Comparison of ENCODE assay signal across 18 cellular contexts in genomic region chr2:70926042-70926441, GRCh38. TPM values are rescaled to one million over a fixed set of nuclear protein-coding genes. Genes with fewer than 3 reads are reported as not detected.
DNase-seq lines count a peak whose midpoint lies in the region; ATAC-seq and TF ChIP-seq lines count a peak whose summit lies in the region.
"Had no signal": no experiment of that assay in that cellular context is flagged by ENCODE, and none has a peak within 500 bp of the region (broad histone marks: within the 10 kb centered on the region; RNA-seq: fewer than 3 reads in every experiment).

No MANE protein-coding gene starts in this region.

- no peak overlapping the region for H3K4me3 ChIP-seq in BLaER1 treated with 17β-estradiol and CSF1 and Interleukin-3, amounts not matched to agents 10 nM and 100 nM
- no peak overlapping the region for H3K4me3 ChIP-seq in hepatocyte
- H3K4me3 ChIP-seq: GM23338, K562, Peyer's patch had no signal

- no peaks in the 10 kb centered on the region for H3K36me3 ChIP-seq in BLaER1 treated with 17β-estradiol and CSF1 and Interleukin-3, amounts not matched to agents 10 nM and 100 nM
- H3K36me3 ChIP-seq in hepatocyte (replicated peaks; ENCODE audit: insufficient read depth, low read depth): no peaks in the 10 kb centered on the region
- H3K36me3 ChIP-seq: Peyer's patch had no signal

- no peak overlapping the region for H3K4me3 Mint-ChIP-seq in activated CD4-positive, alpha-beta memory T cell treated with anti-CD3 and anti-CD28 coated beads, Interleukin-2, amount 10 ng/mL, durations not matched to agents 7 days and 5 days
- no peak overlapping the region for H3K4me3 Mint-ChIP-seq in activated CD4-positive, alpha-beta memory T cell treated with anti-CD3 and anti-CD28 coated beads for 36 hours
- H3K4me3 Mint-ChIP-seq: CD4-positive, CD25-positive, alpha-beta regulatory T cell; GM23338 had no signal

- TF ChIP-seq CTCF in hepatocyte (IDR thresholded peaks at IDR 0.05; ENCODE audit: poor library complexity): no peak

- H3K36me3 Mint-ChIP-seq in activated CD4-positive, alpha-beta memory T cell treated with anti-CD3 and anti-CD28 coated beads, Interleukin-2, amount 10 ng/mL, durations not matched to agents 7 days and 5 days (ENCODE audit: low read depth): no peaks in the 10 kb centered on the region
- no peaks in the 10 kb centered on the region for H3K36me3 Mint-ChIP-seq in activated CD4-positive, alpha-beta memory T cell treated with anti-CD3 and anti-CD28 coated beads for 36 hours
- H3K36me3 Mint-ChIP-seq: CD4-positive, CD25-positive, alpha-beta regulatory T cell had no signal

- H3K27ac Mint-ChIP-seq in activated CD4-positive, alpha-beta memory T cell treated with anti-CD3 and anti-CD28 coated beads, Interleukin-2, amount 10 ng/mL, durations not matched to agents 7 days and 5 days: no peak overlapping the region
- no peak overlapping the region for H3K27ac Mint-ChIP-seq in activated CD4-positive, alpha-beta memory T cell treated with anti-CD3 and anti-CD28 coated beads for 36 hours
- H3K27ac Mint-ChIP-seq: CD4-positive, CD25-positive, alpha-beta regulatory T cell; GM23338 had no signal

- POLR2A ChIA-PET in activated CD4-positive, alpha-beta memory T cell treated with anti-CD3 and anti-CD28 coated beads, Interleukin-2, amount 10 ng/mL, durations not matched to agents 7 days and 5 days (lab: Charles Lee): no interaction called here
- POLR2A ChIA-PET in activated CD4-positive, alpha-beta memory T cell treated with anti-CD3 and anti-CD28 coated beads for 36 hours (lab: Charles Lee): no interaction called here

- no peak overlapping the region for H2AFZ ChIP-seq in hepatocyte
- H2AFZ ChIP-seq: GM23338 had no signal

- H3K4me1 Mint-ChIP-seq in activated CD4-positive, alpha-beta memory T cell treated with anti-CD3 and anti-CD28 coated beads, Interleukin-2, amount 10 ng/mL, durations not matched to agents 7 days and 5 days: no peaks in the 10 kb centered on the region
- H3K4me1 Mint-ChIP-seq in activated CD4-positive, alpha-beta memory T cell treated with anti-CD3 and anti-CD28 coated beads for 36 hours (ENCODE audit: low read depth): no peaks in the 10 kb centered on the region
- H3K4me1 Mint-ChIP-seq: CD4-positive, CD25-positive, alpha-beta regulatory T cell had no signal

- no peak overlapping the region for H3K9ac ChIP-seq in BLaER1 treated with 17β-estradiol and CSF1 and Interleukin-3, amounts not matched to agents 10 nM and 100 nM

- H3K27me3 Mint-ChIP-seq in activated CD4-positive, alpha-beta memory T cell treated with anti-CD3 and anti-CD28 coated beads, Interleukin-2, amount 10 ng/mL, durations not matched to agents 7 days and 5 days: peaks cover 7% of the 10 kb centered on the region
- peaks cover 2% of the 10 kb centered on the region for H3K27me3 Mint-ChIP-seq in activated CD4-positive, alpha-beta memory T cell treated with anti-CD3 and anti-CD28 coated beads for 36 hours

- no peaks in the 10 kb centered on the region for H3K9me3 Mint-ChIP-seq in activated CD4-positive, alpha-beta memory T cell treated with anti-CD3 and anti-CD28 coated beads, Interleukin-2, amount 10 ng/mL, durations not matched to agents 7 days and 5 days
- no peaks in the 10 kb centered on the region for H3K9me3 Mint-ChIP-seq in activated CD4-positive, alpha-beta memory T cell treated with anti-CD3 and anti-CD28 coated beads for 36 hours
- H3K9me3 Mint-ChIP-seq: GM23338 had no signal

- no peak for ATAC-seq in sciatic nerve
- ATAC-seq in GM19455 (IDR thresholded peaks at IDR 0.05; ENCODE audit: unreplicated experiment): no peak
- ATAC-seq in HG03342 (IDR thresholded peaks at IDR 0.05; ENCODE audit: unreplicated experiment): no peak
- ATAC-seq: GM23338, K562 had no signal

- peak overlapping the region in 9 of 11 experiments; percentile 29 to 60 (median 47); a peak in 16 of 22 replicates for H3K4me2 ChIP-seq in BLaER1 treated with 17β-estradiol and CSF1 and Interleukin-3, amounts not matched to agents 10 nM and 100 nM
- no peak overlapping the region for H3K4me2 ChIP-seq in hepatocyte
- H3K4me2 ChIP-seq: GM23338 had no signal

- CTCF ChIA-PET in activated CD4-positive, alpha-beta memory T cell treated with anti-CD3 and anti-CD28 coated beads, Interleukin-2, amount 10 ng/mL, durations not matched to agents 7 days and 5 days (lab: Charles Lee): interaction anchor here (0.7 kb wide), 1 partner anchor 9 kb away, joined by 5 read pairs; no protein-coding TSS in a partner anchor
- CTCF ChIA-PET in activated CD4-positive, alpha-beta memory T cell treated with anti-CD3 and anti-CD28 coated beads for 36 hours (lab: Charles Lee): interaction anchor here (1.4 to 1.6 kb wide), 2 partner anchors 53 to 55 kb away, joined by 4 to 6 read pairs; no protein-coding TSS in a partner anchor

- H4K20me1 ChIP-seq in BLaER1 treated with 17β-estradiol and CSF1 and Interleukin-3, amounts not matched to agents 10 nM and 100 nM: no peaks in the 10 kb centered on the region
- no peaks in the 10 kb centered on the region for H4K20me1 ChIP-seq in hepatocyte (ENCODE audit: insufficient read depth, poor library complexity, severe bottlenecking)

- H3K27ac ChIP-seq in BLaER1 treated with 17β-estradiol and CSF1 and Interleukin-3, amounts not matched to agents 10 nM and 100 nM: no peak overlapping the region
- H3K27ac ChIP-seq in hepatocyte: no peak overlapping the region
- H3K27ac ChIP-seq: Peyer's patch had no signal

- no peaks in the 10 kb centered on the region for H3K79me2 ChIP-seq in hepatocyte

- intact Hi-C loops in activated CD4-positive, alpha-beta memory T cell treated with anti-CD3 and anti-CD28 coated beads for 36 hours (cut with micrococcal nuclease): no loop called here
- intact Hi-C loops in sciatic nerve (cut with DNase I): no loop called here

- WGBS in hepatocyte (ENCODE audit: low lambda C conversion rate, missing lambda C conversion rate): 87% methylated on average over 2 of the region's 2 CpGs

- no peaks in the 10 kb centered on the region for H3K27me3 ChIP-seq in BLaER1 treated with 17β-estradiol and CSF1 and Interleukin-3, amounts not matched to agents 10 nM and 100 nM
- no peaks in the 10 kb centered on the region for H3K27me3 ChIP-seq in hepatocyte
- H3K27me3 ChIP-seq: Peyer's patch had no signal

- DNase-seq in activated CD4-positive, alpha-beta memory T cell treated with anti-CD3 and anti-CD28 coated beads, Interleukin-2, amount 10 ng/mL, durations not matched to agents 7 days and 5 days: peak; percentile 2
- no peak for DNase-seq in activated CD4-positive, alpha-beta memory T cell treated with anti-CD3 and anti-CD28 coated beads for 36 hours
- DNase-seq in hepatocyte (ENCODE audit: low spot score) (peak; percentile 2), sciatic nerve (ENCODE audit: low spot score) (peak; percentile 14)
- DNase-seq in stimulated activated CD4-positive, alpha-beta T cell treated with anti-CD3 and anti-CD28 coated beads, Interleukin-4, amount 100 ng/mL, for 4 hours: no peak
- DNase-seq: 8988T; Caco-2; CD4-positive, CD25-positive, alpha-beta regulatory T cell; DMS153; GF-D8; NCI-H1105 had no signal

- no peaks in the 10 kb centered on the region for H3K9me2 ChIP-seq in hepatocyte (replicated peaks; ENCODE audit: insufficient read depth)

- peaks cover 0 to 12% (median 0%) of the 10 kb centered on the region in 11 experiments; a peak in 1 of 22 replicates for H3K9me3 ChIP-seq in BLaER1 treated with 17β-estradiol and CSF1 and Interleukin-3, amounts not matched to agents 10 nM and 100 nM (replicated peaks in 1 of 11)
- H3K9me3 ChIP-seq in hepatocyte (ENCODE audit: low read depth): no peaks in the 10 kb centered on the region
- H3K9me3 ChIP-seq: Caco-2, Peyer's patch had no signal

- peaks cover 9 to 48% (median 41%) of the 10 kb centered on the region in 10 experiments for H3K4me1 ChIP-seq in BLaER1 treated with 17β-estradiol and CSF1 and Interleukin-3, amounts not matched to agents 10 nM and 100 nM
- no peaks in the 10 kb centered on the region for H3K4me1 ChIP-seq in hepatocyte (ENCODE audit: insufficient read depth)
- H3K4me1 ChIP-seq: Peyer's patch had no signal

RNA-seq across cellular contexts. Expression of gene ATP6V1B1, which starts 9.7 kb away (rescaled TPM):
- total RNA-seq in activated CD4-positive, alpha-beta memory T cell treated with anti-CD3 and anti-CD28 coated beads, Interleukin-2, amount 10 ng/mL, durations not matched to agents 7 days and 5 days: not detected
- total RNA-seq in activated CD4-positive, alpha-beta memory T cell treated with anti-CD3 and anti-CD28 coated beads for 36 hours: not detected
- total RNA-seq in hepatocyte (0.84 and 1.7 TPM in 2 replicates), sciatic nerve (1.3 TPM)
- polyA plus RNA-seq in hepatocyte: 2.9 and 4.0 TPM in 2 replicates
- total RNA-seq: CD4-positive, CD25-positive, alpha-beta regulatory T cell; GM23338; K562 had no signal
- polyA plus RNA-seq: CD4-positive, CD25-positive, alpha-beta regulatory T cell; GM23338; K562 had no signal

RNA-seq across cellular contexts. Expression of gene VAX2, which starts 25.7 kb away (rescaled TPM):
- not detected for total RNA-seq in activated CD4-positive, alpha-beta memory T cell treated with anti-CD3 and anti-CD28 coated beads, Interleukin-2, amount 10 ng/mL, durations not matched to agents 7 days and 5 days
- total RNA-seq in activated CD4-positive, alpha-beta memory T cell treated with anti-CD3 and anti-CD28 coated beads for 36 hours: not detected
- total RNA-seq in hepatocyte (0.20 and 0.52 TPM in 2 replicates), sciatic nerve (1.9 TPM)
- 0.23 and 1.2 TPM in 2 replicates for polyA plus RNA-seq in hepatocyte
- total RNA-seq: CD4-positive, CD25-positive, alpha-beta regulatory T cell; GM23338; K562; Peyer's patch had no signal
- polyA plus RNA-seq: CD4-positive, CD25-positive, alpha-beta regulatory T cell; GM23338; K562 had no signal

RNA-seq across cellular contexts. Expression of gene ANKRD53, which starts 52.4 kb away (rescaled TPM):
- not detected for total RNA-seq in activated CD4-positive, alpha-beta memory T cell treated with anti-CD3 and anti-CD28 coated beads, Interleukin-2, amount 10 ng/mL, durations not matched to agents 7 days and 5 days
- not detected for total RNA-seq in activated CD4-positive, alpha-beta memory T cell treated with anti-CD3 and anti-CD28 coated beads for 36 hours
- 0.48 and 0.97 TPM in 2 replicates for total RNA-seq in hepatocyte
- 3.4 and 4.7 TPM in 2 replicates for polyA plus RNA-seq in hepatocyte
- total RNA-seq in sciatic nerve: 2.2 TPM
- total RNA-seq: NCI-H460 had no signal
- polyA plus RNA-seq: K562 had no signal

Comparison
In these comparisons a context has a peak if more than half of its experiments do, and no peak if none do; other contexts are left out.
1. DNase-seq: peak in activated CD4-positive, alpha-beta memory T cell treated with anti-CD3 and anti-CD28 coated beads, Interleukin-2, amount 10 ng/mL, durations not matched to agents 7 days and 5 days (single experiment), hepatocyte (single experiment) and sciatic nerve (single experiment); none in activated CD4-positive, alpha-beta memory T cell treated with anti-CD3 and anti-CD28 coated beads for 36 hours (single experiment) and stimulated activated CD4-positive, alpha-beta T cell treated with anti-CD3 and anti-CD28 coated beads, Interleukin-4, amount 100 ng/mL, for 4 hours (0 of 2).